In the genomic region with DNA sequence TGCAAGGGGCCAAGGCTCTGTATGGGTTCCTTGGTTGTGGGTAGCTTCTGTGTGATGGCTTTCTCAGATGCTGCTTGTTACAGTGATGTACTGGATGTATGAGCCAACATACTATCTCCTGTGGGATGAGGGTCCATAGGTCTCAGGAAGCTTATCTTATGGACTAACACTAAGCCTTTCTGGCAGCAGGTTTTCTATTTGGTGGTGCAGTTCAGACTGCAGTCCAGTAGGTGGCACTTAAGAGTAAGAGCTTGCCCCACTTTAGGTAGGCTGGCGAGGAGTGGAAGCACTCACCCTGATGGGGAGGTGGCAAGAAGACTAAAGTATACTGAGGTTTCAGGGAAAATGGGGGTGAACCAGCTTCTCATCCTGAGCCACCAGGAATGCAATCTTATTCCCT, we compare ENCODE assay signal across 7 cellular contexts.
DNase-seq lines count a peak whose midpoint lies in the region; ATAC-seq and TF ChIP-seq lines count a peak whose summit lies in the region.

No MANE protein-coding gene starts in this region.

- ATAC-seq in GM21360 (IDR thresholded peaks at IDR 0.05; ENCODE audit: unreplicated experiment) = peak; percentile 74
- peak; percentile 56 for ATAC-seq in foreskin keratinocyte

- H3K4me1 ChIP-seq in foreskin keratinocyte = no peaks in the 10 kb centered on the region

- DNase-seq in ELF-1 (ENCODE audit: low read depth, low spot score) = peak; percentile 81
- peak; percentile 11 for DNase-seq in LoVo (ENCODE audit: low spot score)
- DNase-seq in activated CD4-positive, alpha-beta T cell treated with anti-CD3 and anti-CD28 coated beads, Interleukin-2, amount 50 U/mL, for 4 hours = peak; percentile 12 to 13
- DNase-seq in foreskin keratinocyte = peak in 1 of 2 donors; percentile 25
- DNase-seq in stimulated activated CD4-positive, alpha-beta T cell treated with anti-CD3 and anti-CD28 coated beads, Interleukin-15, amount 100 ng/mL, for 24 hours = peak; percentile 30
- no peak for DNase-seq in NCI-H345 (lab: John Stamatoyannopoulos, UW)

- H3K27me3 ChIP-seq in foreskin keratinocyte = no peaks in the 10 kb centered on the region

- H3K27ac ChIP-seq in foreskin keratinocyte = no peak overlapping the region

- TF ChIP-seq CTCF in foreskin keratinocyte (conservative IDR thresholded peaks at IDR 0.05) = peak; percentile 59
